In the genomic region with DNA sequence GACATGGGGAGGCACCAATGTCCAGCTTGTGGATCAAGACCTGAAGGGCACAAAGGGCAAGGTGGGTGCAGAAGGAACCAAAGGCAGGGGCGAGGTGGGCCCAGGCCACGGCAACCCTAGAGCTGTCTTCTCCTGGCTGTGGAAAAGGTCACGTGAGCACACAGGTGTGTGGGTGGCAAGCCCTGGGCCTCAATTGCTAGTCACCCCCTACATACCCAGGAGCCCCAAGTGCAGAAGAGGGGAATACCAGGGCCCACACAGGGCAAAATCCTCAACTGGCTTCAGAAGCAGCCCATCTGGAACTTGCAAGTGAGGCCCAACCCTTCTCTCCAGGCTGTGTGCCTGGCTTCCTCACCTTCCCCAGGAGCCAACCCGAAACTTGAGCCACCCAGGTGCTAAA, we compare ENCODE assay signal across 10 cellular contexts. TPM values are rescaled to one million over a fixed set of nuclear protein-coding genes. Genes with fewer than 3 reads are reported as not detected.
A peak's percentile ranks its signal among the peaks of the same experiment; 100 is the strongest.
DNase-seq lines count a peak whose midpoint lies in the region; ATAC-seq, FAIRE-seq and TF ChIP-seq lines count a peak whose summit lies in the region.
"Had no signal": no experiment of that assay in that cellular context is flagged by ENCODE, and none has a peak within 500 bp of the region (broad histone marks: within the 10 kb centered on the region; RNA-seq: fewer than 3 reads in every experiment).

No MANE protein-coding gene starts in this region.

- H3K4me2 ChIP-seq in mammary epithelial cell (ENCODE audit: insufficient read depth, low read depth, low read length), result peak overlapping the region; percentile 29

- TF ChIP-seq CTCF in left ventricle myocardium inferior (IDR thresholded peaks at IDR 0.05; ENCODE audit: borderline replicate concordance) (no peak), mammary epithelial cell (conservative IDR thresholded peaks at IDR 0.05 in 1 of 2, IDR thresholded peaks at IDR 0.05 in 1 of 2; ENCODE audit: extremely low read depth in 1 of 2, insufficient read depth in 1 of 2, low read depth in 1 of 2, low read length in 2 of 2) (no peak), pancreas (IDR thresholded peaks at IDR 0.05) (no peak)

- H2AFZ ChIP-seq in mammary epithelial cell (ENCODE audit: low read depth, low read length), result no peak overlapping the region

- intact Hi-C loops in left ventricle myocardium inferior (cut with micrococcal nuclease), result no loop called here
- intact Hi-C loops in cardiac septum (cut with DNase I), result no loop called here
- intact Hi-C loops in mammary epithelial cell (cut with micrococcal nuclease), result no loop called here
- intact Hi-C loops in pancreas (cut with DNase I), result no loop called here
- intact Hi-C loops in aorta (cut with DNase I), result loop anchor here in 1 of 2 donors (5.0 kb wide), 1 partner anchor 148 kb away; no protein-coding TSS in a partner anchor

- FAIRE-seq in pancreas (lab: Jason Lieb, UNC), result no peak
- FAIRE-seq: islet of Langerhans, TTC549 had no signal

- no peaks in the 10 kb centered on the region for H3K27me3 ChIP-seq in left ventricle myocardium inferior (ENCODE audit: low read depth)
- no peaks in the 10 kb centered on the region for H3K27me3 ChIP-seq in mammary epithelial cell (ENCODE audit: insufficient read depth, low read length)
- no peaks in the 10 kb centered on the region for H3K27me3 ChIP-seq in pancreas
- no peaks in the 10 kb centered on the region for H3K27me3 ChIP-seq in aorta (ENCODE audit: control insufficient read depth in 1 of 2, insufficient read depth in 2 of 2, low read length in 1 of 2)

- dilution Hi-C loops in mammary epithelial cell (cut with HindIII; ENCODE audit: low sequenced_read_pairs), result loop anchor here (5.0 kb wide), 1 partner anchor 148 kb away; no protein-coding TSS in a partner anchor

- no TSS peak for BruUV-seq in mammary epithelial cell (replicated peaks; lab: Mats Ljungman, UMichigan)

- peaks cover 73% of the 10 kb centered on the region for H3K79me2 ChIP-seq in mammary epithelial cell (ENCODE audit: insufficient read depth, low read length)

- in situ Hi-C loops in mammary epithelial cell (cut with MboI; ENCODE audit: low sequenced_read_pairs in 2 of 2), result loop anchor here in 1 of 2 donors (5.0 kb wide), 1 partner anchor 153 kb away; no protein-coding TSS in a partner anchor

- H3K36me3 ChIP-seq in left ventricle myocardium inferior (peaks cover 28% of the 10 kb centered on the region), mammary epithelial cell (ENCODE audit: insufficient read depth, low read length) (peaks cover 10% of the 10 kb centered on the region), pancreas (peaks cover 2 to 15% (median 5%) of the 10 kb centered on the region in 3 donors), aorta (ENCODE audit: control insufficient read depth in 1 of 2, insufficient read depth in 2 of 2, low read length in 1 of 2) (peaks cover 0 to 2% of the 10 kb centered on the region in 2 donors)

- DNase-seq in left ventricle myocardium inferior (no peak), cardiac septum (ENCODE audit: low spot score) (no peak), mammary epithelial cell (no peak), pancreas (no peak), aorta (no peak), COLO829 (ENCODE audit: low spot score) (no peak), midbrain (lab: John Stamatoyannopoulos, UW) (no peak)

- H3K27ac ChIP-seq in left ventricle myocardium inferior (replicated peaks) (peak overlapping the region; percentile 89), mammary epithelial cell (ENCODE audit: insufficient read depth, low read depth, low read length) (peak overlapping the region; percentile 99), pancreas (peak overlapping the region; percentile 56 to 85 (median 76)), aorta (ENCODE audit: low read depth in 1 of 2, low read length in 2 of 2) (peak overlapping the region; percentile 96 to 99)

- CTCF ChIA-PET in mammary epithelial cell (lab: Charles Lee; ENCODE audit: low non-redundant PET), result no interaction called here

- H3K9ac ChIP-seq in mammary epithelial cell (ENCODE audit: insufficient read depth, low read length), result peak overlapping the region; percentile 60

- H3K4me1 ChIP-seq in left ventricle myocardium inferior (peaks cover 70% of the 10 kb centered on the region), mammary epithelial cell (ENCODE audit: insufficient read depth, low read length) (peaks cover 67% of the 10 kb centered on the region), pancreas (peaks cover 18 to 33% (median 21%) of the 10 kb centered on the region in 3 donors), aorta (ENCODE audit: control insufficient read depth in 1 of 2, insufficient read depth in 2 of 2, low read length in 2 of 2) (peaks cover 0 to 6% of the 10 kb centered on the region in 2 donors)

- H3K4me3 ChIP-seq in left ventricle myocardium inferior, result peak overlapping the region; percentile 53
- H3K4me3 ChIP-seq in mammary epithelial cell (replicated peaks in 1 of 3; ENCODE audit: insufficient read depth in 1 of 3, low read depth in 2 of 3, low read length in 3 of 3), result no peak overlapping the region
- H3K4me3 ChIP-seq in pancreas, result no peak overlapping the region
- H3K4me3 ChIP-seq in aorta (ENCODE audit: low read length in 2 of 2), result no peak overlapping the region

- H3K9me3 ChIP-seq in left ventricle myocardium inferior (replicated peaks) (no peaks in the 10 kb centered on the region), mammary epithelial cell (replicated peaks; ENCODE audit: insufficient read depth, low read length) (no peaks in the 10 kb centered on the region), pancreas (no peaks in the 10 kb centered on the region), aorta (ENCODE audit: control insufficient read depth, low read length) (no peaks in the 10 kb centered on the region)

- no peaks in the 10 kb centered on the region for H4K20me1 ChIP-seq in mammary epithelial cell (ENCODE audit: insufficient read depth, low read length)

- WGBS in mammary epithelial cell (ENCODE audit: low coverage, missing lambda C conversion rate), result 94% methylated on average over 2 of the region's 4 CpGs
- 71 to 84% methylated on average over 4 of the region's 4 CpGs for WGBS in pancreas, 2 donors
- WGBS in aorta, 2 donors, result 79 to 82% methylated on average over 4 of the region's 4 CpGs

- ATAC-seq in pancreas, result peak in 2 of 4 donors; percentile 1 to 5
- no peak for ATAC-seq in aorta (ENCODE audit: low FRiP score)
- ATAC-seq in HG03196 (IDR thresholded peaks at IDR 0.05; ENCODE audit: unreplicated experiment), result no peak

RNA-seq across cellular contexts. Expression of a gene that starts 25.6 kb away (rescaled TPM):
- total RNA-seq in left ventricle myocardium inferior, result 24.7 TPM
- total RNA-seq in cardiac septum, result 24.9 TPM
- 10 to 100 TPM; 26.2 to 36.6 TPM for total RNA-seq in mammary epithelial cell
- polyA plus RNA-seq in mammary epithelial cell, result 25.2 TPM
- polyA minus RNA-seq in mammary epithelial cell, result 13.7 TPM
- 10 to 100 TPM; 16.2 to 24.3 (median 16.7) TPM for total RNA-seq in pancreas
- polyA plus RNA-seq in pancreas, result 100 to 1,000 TPM in 1 of 2 donors, 10 to 100 TPM in 1; 90.5 to 106 TPM
- total RNA-seq in aorta, result 10 to 100 TPM; 42.3 to 55.5 TPM
- polyA plus RNA-seq in aorta, result 100 to 1,000 TPM in 1 of 2 donors, 10 to 100 TPM in 1; 15.0 to 134 TPM

RNA-seq across cellular contexts. Expression of a gene that starts 53.7 kb away (rescaled TPM):
- total RNA-seq in left ventricle myocardium inferior (1.0 TPM), cardiac septum (not detected), mammary epithelial cell (not detected), pancreas (not detected), aorta (not detected)
- polyA plus RNA-seq in mammary epithelial cell (not detected), pancreas (not detected), aorta (not detected)
- not detected for polyA minus RNA-seq in mammary epithelial cell
